19 cellular contexts compared by ENCODE assay signal in genomic region chr9:97857603-97858392, GRCh38. TPM values are rescaled to one million over a fixed set of nuclear protein-coding genes. Genes with fewer than 3 reads are reported as not detected.
A peak's percentile ranks its signal among the peaks of the same experiment; 100 is the strongest.
DNase-seq lines count a peak whose midpoint lies in the region; ATAC-seq, FAIRE-seq and TF ChIP-seq lines count a peak whose summit lies in the region.
"Had no signal": no experiment of that assay in that cellular context is flagged by ENCODE, and none has a peak within 500 bp of the region (broad histone marks: within the 10 kb centered on the region; RNA-seq: fewer than 3 reads in every experiment).

No MANE protein-coding gene starts in this region.

- H2AK5ac ChIP-seq in H1 (ENCODE audit: low read depth, low read length): no peak overlapping the region

- H2BK12ac ChIP-seq in H1 (ENCODE audit: low read depth, low read length): no peak overlapping the region; the same call in 1 of the 2 replicates

- WGBS in H1 (ENCODE audit: extremely low coverage in 1 of 2, insufficient coverage in 1 of 2, insufficient read length in 1 of 2, insufficient replicate concordance in 2 of 2, low coverage in 1 of 2, low lambda C conversion rate in 2 of 2, missing lambda C conversion rate in 1 of 2), 2 experiments: 2% methylated on average over 52 of the region's 54 CpGs; no CpG with 5 or more reads in 1 of the 2 experiments

- H4K91ac ChIP-seq in H1 (replicated peaks; ENCODE audit: insufficient read length, low read length): no peak overlapping the region

- no peak overlapping the region for H2BK15ac ChIP-seq in H1 (ENCODE audit: low read length)

- TF ChIP-seq RAD21 in H1 (IDR thresholded peaks at IDR 0.05 in 1 of 2, conservative IDR thresholded peaks at IDR 0.05 in 1 of 2; ENCODE audit: low read depth in 2 of 2, low read length in 2 of 2) (no peak), neural cell (conservative IDR thresholded peaks at IDR 0.05) (no peak)

- H3K56ac ChIP-seq in H1 (replicated peaks; ENCODE audit: insufficient read length, low read depth, low read length): no peak overlapping the region

- TF ChIP-seq CTCF in activated CD8-positive, alpha-beta T cell treated with anti-CD3 and anti-CD28 coated beads for 36 hours (IDR thresholded peaks at IDR 0.05): no peak
- TF ChIP-seq CTCF in H1 (IDR thresholded peaks at IDR 0.05; ENCODE audit: control extremely low read depth in 1 of 3, insufficient read depth in 1 of 3, low read depth in 1 of 3, low read length in 3 of 3) (no peak), neural cell (IDR thresholded peaks at IDR 0.05; ENCODE audit: poor library complexity, severe bottlenecking) (no peak), coronary artery (IDR thresholded peaks at IDR 0.05) (no peak)

- H3K23ac ChIP-seq in H1 (ENCODE audit: insufficient read length): no peak overlapping the region

- H3K4ac ChIP-seq in H1 (replicated peaks; ENCODE audit: insufficient read length, low read depth, low read length): no peak overlapping the region

- H3K27me3 Mint-ChIP-seq in activated CD8-positive, alpha-beta T cell treated with anti-CD3 and anti-CD28 coated beads for 36 hours: peaks cover 59% of the 10 kb centered on the region
- peaks cover 69% of the 10 kb centered on the region for H3K27me3 Mint-ChIP-seq in activated CD8-positive, alpha-beta T cell treated with anti-CD3 and anti-CD28 coated beads, Interleukin-2, amount 10 ng/mL, durations not matched to agents 7 days and 5 days (ENCODE audit: low read depth)

- H3K4me1 ChIP-seq in HUES6 (ENCODE audit: control insufficient read depth, insufficient read depth, low read length): peaks cover 14% of the 10 kb centered on the region
- H3K4me1 ChIP-seq in H1 (replicated peaks in 1 of 4; ENCODE audit: control insufficient read depth in 3 of 4, insufficient read depth in 4 of 4, low read length in 3 of 4): peaks cover 5 to 31% (median 18%) of the 10 kb centered on the region in 4 experiments

- no peaks in the 10 kb centered on the region for H3K9me3 Mint-ChIP-seq in activated CD8-positive, alpha-beta T cell treated with anti-CD3 and anti-CD28 coated beads for 36 hours
- H3K9me3 Mint-ChIP-seq in activated CD8-positive, alpha-beta T cell treated with anti-CD3 and anti-CD28 coated beads, Interleukin-2, amount 10 ng/mL, durations not matched to agents 7 days and 5 days (ENCODE audit: insufficient read depth): no peaks in the 10 kb centered on the region

- H3K9me3 ChIP-seq in HUES6 (ENCODE audit: control insufficient read depth, insufficient read depth, low read depth, low read length) (no peaks in the 10 kb centered on the region), H1 (ENCODE audit: insufficient read depth in 2 of 2, low read depth in 1 of 2, low read length in 1 of 2) (no peaks in the 10 kb centered on the region), neural cell (ENCODE audit: low read length) (no peaks in the 10 kb centered on the region)
- H3K9me3 ChIP-seq: SK-N-SH, tibial artery had no signal

- no peak overlapping the region for H2BK5ac ChIP-seq in H1 (ENCODE audit: low read depth, low read length)

- no peaks in the 10 kb centered on the region for H3F3A ChIP-seq in neural cell (ENCODE audit: insufficient read depth, low read length, poor library complexity, severe bottlenecking)

- H3K18ac ChIP-seq in H1 (ENCODE audit: extremely low read depth, low read length): no peak overlapping the region

- H3K9me2 ChIP-seq in neural cell (ENCODE audit: insufficient read depth, low read length): no peaks in the 10 kb centered on the region
- H3K9me2 ChIP-seq: SK-N-SH had no signal

- H3K79me2 ChIP-seq in H1 (ENCODE audit: control insufficient read depth in 1 of 2, insufficient read depth in 2 of 2, low read length in 2 of 2) (no peaks in the 10 kb centered on the region), neural cell (replicated peaks; ENCODE audit: insufficient read depth, low read length) (no peaks in the 10 kb centered on the region)

- H4K8ac ChIP-seq in H1 (ENCODE audit: extremely low read depth, insufficient read depth, low read length): no peak overlapping the region

- H3K4me2 ChIP-seq in H1 (ENCODE audit: insufficient read depth in 1 of 2, low read depth in 2 of 2, low read length in 2 of 2) (peak overlapping the region; percentile 66 to 76), neural cell (ENCODE audit: low read length) (peak overlapping the region; percentile 41)
- H3K4me2 ChIP-seq: SK-N-SH had no signal

- H3K27me3 ChIP-seq in HUES6 (ENCODE audit: control insufficient read depth, insufficient read depth, low read length) (peaks cover 100% of the 10 kb centered on the region), H1 (replicated peaks in 1 of 4; ENCODE audit: control insufficient read depth in 3 of 4, extremely low read depth in 1 of 4, insufficient read depth in 3 of 4, low read length in 3 of 4) (peaks cover 79 to 99% (median 92%) of the 10 kb centered on the region in 4 experiments), neural cell (ENCODE audit: insufficient read depth, low read depth, low read length) (peaks cover 82% of the 10 kb centered on the region)

- H3K4me3 Mint-ChIP-seq in activated CD8-positive, alpha-beta T cell treated with anti-CD3 and anti-CD28 coated beads for 36 hours: peak overlapping the region; percentile 17
- no peak overlapping the region for H3K4me3 Mint-ChIP-seq in activated CD8-positive, alpha-beta T cell treated with anti-CD3 and anti-CD28 coated beads, Interleukin-2, amount 10 ng/mL, durations not matched to agents 7 days and 5 days

- no peak overlapping the region for H3K27ac ChIP-seq in HUES6 (ENCODE audit: low read depth, low read length)
- H3K27ac ChIP-seq in H1 (ENCODE audit: low read depth, low read length): no peak overlapping the region
- no peak overlapping the region for H3K27ac ChIP-seq in neural cell (ENCODE audit: low read length)
- no peak overlapping the region for H3K27ac ChIP-seq in coronary artery
- H3K27ac ChIP-seq: tibial artery had no signal

- H3K4me1 Mint-ChIP-seq in activated CD8-positive, alpha-beta T cell treated with anti-CD3 and anti-CD28 coated beads for 36 hours (ENCODE audit: low read depth): peaks cover 18% of the 10 kb centered on the region
- peaks cover 24% of the 10 kb centered on the region for H3K4me1 Mint-ChIP-seq in activated CD8-positive, alpha-beta T cell treated with anti-CD3 and anti-CD28 coated beads, Interleukin-2, amount 10 ng/mL, durations not matched to agents 7 days and 5 days (ENCODE audit: low read depth)

- H3K36me3 Mint-ChIP-seq in activated CD8-positive, alpha-beta T cell treated with anti-CD3 and anti-CD28 coated beads for 36 hours (ENCODE audit: low read depth): peaks cover 2% of the 10 kb centered on the region
- H3K36me3 Mint-ChIP-seq in activated CD8-positive, alpha-beta T cell treated with anti-CD3 and anti-CD28 coated beads, Interleukin-2, amount 10 ng/mL, durations not matched to agents 7 days and 5 days (ENCODE audit: low read depth): peaks cover 4% of the 10 kb centered on the region

- H2BK20ac ChIP-seq in H1 (ENCODE audit: low read length): no peak overlapping the region

- no peaks in the 10 kb centered on the region for H3K36me3 ChIP-seq in HUES6 (ENCODE audit: control insufficient read depth, insufficient read depth, low read length)
- peaks cover 0 to 9% (median 0%) of the 10 kb centered on the region in 4 experiments; a peak in 1 of 8 replicates for H3K36me3 ChIP-seq in H1 (ENCODE audit: control insufficient read depth in 2 of 4, insufficient read depth in 4 of 4, low read length in 3 of 4)
- no peaks in the 10 kb centered on the region for H3K36me3 ChIP-seq in neural cell (ENCODE audit: insufficient read depth, low read length)
- H3K36me3 ChIP-seq: tibial artery had no signal

- no peak for FAIRE-seq in H1 (lab: Jason Lieb, UNC)
- FAIRE-seq: kidney had no signal

- no peak for ATAC-seq in activated CD8-positive, alpha-beta T cell treated with anti-CD3 and anti-CD28 coated beads for 36 hours
- ATAC-seq in activated CD8-positive, alpha-beta T cell treated with anti-CD3 and anti-CD28 coated beads, Interleukin-2, amount 10 ng/mL, durations not matched to agents 7 days and 5 days: no peak
- ATAC-seq in GM21576 (IDR thresholded peaks at IDR 0.05; ENCODE audit: unreplicated experiment): no peak
- no peak for ATAC-seq in GM21381 (IDR thresholded peaks at IDR 0.05; ENCODE audit: unreplicated experiment)

- H2AFZ ChIP-seq in H1 (ENCODE audit: low read length) (no peak overlapping the region), neural cell (ENCODE audit: low read depth, low read length) (no peak overlapping the region)

- CTCF ChIA-PET in activated CD8-positive, alpha-beta T cell treated with anti-CD3 and anti-CD28 coated beads for 36 hours (lab: Charles Lee): interaction anchor here (0.9 to 1.9 kb wide), 2 partner anchors 43 kb away, joined by 3 to 7 read pairs; no protein-coding TSS in a partner anchor
- CTCF ChIA-PET in activated CD8-positive, alpha-beta T cell treated with anti-CD3 and anti-CD28 coated beads, Interleukin-2, amount 10 ng/mL, durations not matched to agents 7 days and 5 days (lab: Charles Lee): interaction anchor here (1.0 kb wide), 1 partner anchor 44 kb away, joined by 5 read pairs; no protein-coding TSS in a partner anchor
- CTCF ChIA-PET in H1 (lab: Charles Lee; ENCODE audit: partially characterized antibody): interaction anchor here (1.6 kb wide), 1 partner anchor 23 kb away, joined by 4 read pairs; no protein-coding TSS in a partner anchor

- intact Hi-C loops in activated CD8-positive, alpha-beta T cell treated with anti-CD3 and anti-CD28 coated beads for 36 hours (cut with micrococcal nuclease): no loop called here

- H3K4me3 ChIP-seq in HUES6 (ENCODE audit: low read depth, low read length) (peak overlapping the region; percentile 48), H1 (ENCODE audit: extremely low read depth in 1 of 4, insufficient read depth in 2 of 4, low read depth in 3 of 4, low read length in 4 of 4) (peak overlapping the region in 3 of 4 experiments; percentile 26 to 47 (median 40); a peak in 7 of 8 replicates), neural cell (ENCODE audit: low read length) (peak overlapping the region; percentile 64), coronary artery (no peak overlapping the region)
- H3K4me3 ChIP-seq: tibial artery had no signal

- DNase-seq in activated CD8-positive, alpha-beta T cell treated with anti-CD3 and anti-CD28 coated beads for 36 hours: no peak
- no peak for DNase-seq in activated CD8-positive, alpha-beta T cell treated with anti-CD3 and anti-CD28 coated beads, Interleukin-2, amount 10 ng/mL, durations not matched to agents 7 days and 5 days
- DNase-seq in H1 (ENCODE audit: low read depth in 1 of 2, low spot score in 2 of 2): peak in 1 of 2 experiments; percentile 54
- no peak for DNase-seq in coronary artery (ENCODE audit: low spot score)
- DNase-seq: activated CD8-positive, alpha-beta memory T cell treated with anti-CD3 and anti-CD28 coated beads, Interleukin-2, amount 50 U/mL, for 48 hours; GF-D8; kidney; NCI-H1930; NCI-H524; OCI-M1; SK-N-SH; tibial artery had no signal

- peaks cover 11 to 29% of the 10 kb centered on the region in 2 experiments for H4K20me1 ChIP-seq in H1 (replicated peaks in 1 of 2; ENCODE audit: control insufficient read depth in 1 of 2, insufficient read depth in 2 of 2, low read length in 2 of 2)
- no peaks in the 10 kb centered on the region for H4K20me1 ChIP-seq in neural cell (ENCODE audit: insufficient read depth)

- POLR2A ChIA-PET in activated CD8-positive, alpha-beta T cell treated with anti-CD3 and anti-CD28 coated beads for 36 hours (lab: Charles Lee): no interaction called here
- POLR2A ChIA-PET in activated CD8-positive, alpha-beta T cell treated with anti-CD3 and anti-CD28 coated beads, Interleukin-2, amount 10 ng/mL, durations not matched to agents 7 days and 5 days (lab: Charles Lee): no interaction called here
- POLR2A ChIA-PET in H1 (lab: Charles Lee; ENCODE audit: partially characterized antibody): interaction anchor here (2.2 kb wide), 1 partner anchor 10 kb away, joined by 9 read pairs; no protein-coding TSS in a partner anchor

- H2BK120ac ChIP-seq in H1 (replicated peaks; ENCODE audit: low read depth, low read length): no peak overlapping the region

- TF ChIP-seq POLR2A in H1 (IDR thresholded peaks at IDR 0.05; ENCODE audit: control extremely low read depth in 1 of 2, low read depth in 2 of 2, low read length in 2 of 2): no peak

- no peaks in the 10 kb centered on the region for H3K79me1 ChIP-seq in H1 (ENCODE audit: low read depth, low read length)

- no peak for TF ChIP-seq EP300 in H1 (IDR thresholded peaks at IDR 0.05; ENCODE audit: borderline replicate concordance in 1 of 2, low read depth in 2 of 2, low read length in 2 of 2)
- TF ChIP-seq EP300 in neural cell (conservative IDR thresholded peaks at IDR 0.05; ENCODE audit: poor library complexity, severe bottlenecking): no peak

- peaks cover 9% of the 10 kb centered on the region; the same call in 1 of the 2 replicates for H3K23me2 ChIP-seq in H1 (ENCODE audit: low read depth, low read length)

- no peak overlapping the region for H3K14ac ChIP-seq in H1 (ENCODE audit: insufficient read length)

- H3K9ac ChIP-seq in HUES6 (ENCODE audit: low read length) (no peak overlapping the region), H1 (replicated peaks in 1 of 4; ENCODE audit: extremely low read depth in 1 of 4, low read depth in 3 of 4, low read length in 3 of 4) (0 out of 7 replicates have a peak overlapping the region, but pooled peaks of 1 of the 4 experiments have one; percentile 16), neural cell (ENCODE audit: low read length) (no peak overlapping the region)
- H3K9ac ChIP-seq: SK-N-SH had no signal

- no peak overlapping the region for H4K5ac ChIP-seq in H1 (ENCODE audit: insufficient read length, low read depth, low read length)

- H3K27ac Mint-ChIP-seq in activated CD8-positive, alpha-beta T cell treated with anti-CD3 and anti-CD28 coated beads for 36 hours: no peak overlapping the region
- H3K27ac Mint-ChIP-seq in activated CD8-positive, alpha-beta T cell treated with anti-CD3 and anti-CD28 coated beads, Interleukin-2, amount 10 ng/mL, durations not matched to agents 7 days and 5 days: no peak overlapping the region

RNA-seq across cellular contexts. Expression of gene FOXE1, which starts 4.8 kb away (rescaled TPM):
- under 1 TPM in 1 of 2 experiments, not detected in 1; 0.09 TPM for total RNA-seq in activated CD8-positive, alpha-beta T cell treated with anti-CD3 and anti-CD28 coated beads for 36 hours
- total RNA-seq in activated CD8-positive, alpha-beta T cell treated with anti-CD3 and anti-CD28 coated beads, Interleukin-2, amount 10 ng/mL, durations not matched to agents 7 days and 5 days: under 1 TPM in 1 of 2 experiments, not detected in 1; 0.08 TPM
- total RNA-seq in H1 (2021; fragmentation: NEBNext Ultra II Directional; extraction: Animal tissue kit (Norgen Biotek cat#: 25700)): not detected in 2 replicates
- polyA plus RNA-seq in H1 (2011; rRNA removed): 0.03 TPM in 2 replicates
- 0.03 TPM for polyA plus RNA-seq in H1 (2011; cell fraction: cytosol; rRNA removed)
- polyA plus RNA-seq in H1 (2011; cell fraction: nucleus; rRNA removed): not detected
- polyA plus RNA-seq in H1 (2012, experiment 1 of 2): not detected in 4 replicates
- polyA plus RNA-seq in H1 (2012, experiment 2 of 2): 0.07 TPM
- polyA plus RNA-seq in H1 (2013, experiment 1 of 2): 0.04 TPM
- polyA plus RNA-seq in H1 (2013, experiment 2 of 2): 0.04 TPM
- 0.03 and 0.05 TPM in 2 replicates for polyA minus RNA-seq in H1 (2011; rRNA and poly(A)+ RNA removed)
- not detected for polyA minus RNA-seq in H1 (2011; cell fraction: cytosol; rRNA and poly(A)+ RNA removed)
- polyA minus RNA-seq in H1 (2011; cell fraction: nucleus; rRNA and poly(A)+ RNA removed): not detected
- polyA plus RNA-seq in neural cell: 0.14 TPM in 1 of 2 replicates, not detected in the other
- polyA minus RNA-seq in neural cell: not detected in 2 replicates
- total RNA-seq: A673, chondrocyte, pulmonary artery endothelial cell had no signal
